In the genomic region with DNA sequence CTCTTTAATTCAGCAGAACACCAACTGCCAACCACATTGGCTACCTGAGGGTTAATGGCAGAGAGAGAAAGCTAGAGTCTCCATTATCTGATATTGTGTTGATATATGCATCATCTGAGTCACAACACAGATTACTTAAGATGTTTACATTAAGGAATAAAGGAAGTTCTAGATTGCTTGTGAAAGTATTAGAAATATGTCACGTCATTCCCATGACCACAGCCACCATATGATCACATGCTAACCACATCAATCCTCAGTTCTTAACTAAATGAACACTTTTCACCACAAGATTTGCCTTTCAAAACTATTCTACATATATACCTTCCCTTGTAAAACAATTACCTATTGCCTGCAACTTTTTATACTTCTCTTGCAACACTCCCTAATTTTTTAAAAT, we compare ENCODE assay signal across 27 cellular contexts.
DNase-seq lines count a peak whose midpoint lies in the region; ATAC-seq, FAIRE-seq and TF ChIP-seq lines count a peak whose summit lies in the region.
"Had no signal": no experiment of that assay in that cellular context is flagged by ENCODE, and none has a peak within 500 bp of the region (broad histone marks: within the 10 kb centered on the region; RNA-seq: fewer than 3 reads in every experiment).

No MANE protein-coding gene starts in this region.

- no peak overlapping the region for H2BK120ac ChIP-seq in mesenchymal stem cell (ENCODE audit: low read depth, low read length)

- H3K4me2 ChIP-seq in KMS-11: peak overlapping the region; percentile 15; the same call in 1 of the 2 replicates
- no peak overlapping the region for H3K4me2 ChIP-seq in mesenchymal stem cell (ENCODE audit: low read length, poor library complexity, severe bottlenecking)

- H2BK15ac ChIP-seq in mesenchymal stem cell (ENCODE audit: low read depth, poor library complexity, severe bottlenecking): no peak overlapping the region

- H3K4ac ChIP-seq in mesenchymal stem cell (ENCODE audit: low read depth in 1 of 2, low read length in 2 of 2): no peak overlapping the region

- no peak overlapping the region for H2BK5ac ChIP-seq in mesenchymal stem cell (ENCODE audit: low read depth, low read length, poor library complexity, severe bottlenecking)

- H3K4me1 ChIP-seq in KMS-11 (ENCODE audit: low read depth, poor library complexity, severe bottlenecking) (peaks cover 12% of the 10 kb centered on the region), mesenchymal stem cell (ENCODE audit: control insufficient read depth, insufficient read depth, low read depth, low read length) (no peaks in the 10 kb centered on the region)
- H3K4me1 ChIP-seq: body of pancreas, gastrocnemius medialis, left lung, parathyroid adenoma, right atrium auricular region, testis, uterus had no signal

- H4K20me1 ChIP-seq in KMS-11 (ENCODE audit: insufficient read depth): no peaks in the 10 kb centered on the region

- no peaks in the 10 kb centered on the region for H3K79me2 ChIP-seq in KMS-11 (ENCODE audit: insufficient read depth, low read depth)
- H3K79me2 ChIP-seq: parathyroid adenoma had no signal

- ATAC-seq in GM18861 (IDR thresholded peaks at IDR 0.05; ENCODE audit: unreplicated experiment): peak; percentile 48
- ATAC-seq: body of pancreas, gastrocnemius medialis, left lung had no signal

- H3K9me3 ChIP-seq in mesenchymal stem cell (ENCODE audit: control insufficient read depth, low read length): no peaks in the 10 kb centered on the region
- H3K9me3 ChIP-seq: body of pancreas, esophagus muscularis mucosa, gastrocnemius medialis, left lung, right atrium auricular region, SJSA1, testis, uterus had no signal

- no peaks in the 10 kb centered on the region for H3K36me3 ChIP-seq in KMS-11 (ENCODE audit: insufficient read depth)
- no peaks in the 10 kb centered on the region for H3K36me3 ChIP-seq in mesenchymal stem cell (ENCODE audit: control insufficient read depth in 1 of 2, insufficient read depth in 2 of 2, low read depth in 1 of 2, low read length in 2 of 2)
- H3K36me3 ChIP-seq: esophagus muscularis mucosa, gastrocnemius medialis, left lung, right atrium auricular region, SJSA1, uterus had no signal

- no peak overlapping the region for H4K8ac ChIP-seq in mesenchymal stem cell (ENCODE audit: low read length)

- no peak overlapping the region for H3K14ac ChIP-seq in mesenchymal stem cell (ENCODE audit: low read length in 2 of 2)

- TF ChIP-seq CTCF in KMS-11 (conservative IDR thresholded peaks at IDR 0.05; ENCODE audit: low read depth, low read length) (no peak), D721Med (IDR thresholded peaks at IDR 0.05; ENCODE audit: insufficient read depth, missing control alignments) (no peak)

- WGBS in mesenchymal stem cell: 15% methylated on average over 1 of the region's 1 CpG

- DNase-seq in SW480 (ENCODE audit: low spot score): peak; percentile 50
- peak; percentile 52 for DNase-seq in mesenchymal stem cell
- no peak for DNase-seq in D721Med (ENCODE audit: insufficient read length, low spot score)
- DNase-seq in DMS153 (lab: John Stamatoyannopoulos, UW): no peak
- DNase-seq in NCI-H2227 (lab: John Stamatoyannopoulos, UW; ENCODE audit: unreplicated experiment): no peak
- DNase-seq: activated CD4-positive, alpha-beta T cell treated with anti-CD3 and anti-CD28 coated beads for 1 hour; activated T-cell treated with anti-CD3 and anti-CD28 coated beads, Interleukin-2, amount 50 U/mL, for 1 hour; body of pancreas; C1 segment of cervical spinal cord; effector CD8-positive, alpha-beta T cell; gastrocnemius medialis; hippocampal formation; left lung; NCI-H1105 treated with DMSO at 0.1 percent for 48 hours; NCI-H2029 treated with DMSO at 0.1 percent for 48 hours; stimulated activated CD4-positive, alpha-beta T cell treated with anti-CD3 and anti-CD28 coated beads, Interleukin-12 subunit alpha, Interleukin-12 subunit beta, amount 100 ng/mL, for 4 hours; stimulated activated CD4-positive, alpha-beta T cell treated with anti-CD3 and anti-CD28 coated beads, Interleukin-4, amount 100 ng/mL, for 4 hours; stimulated activated naive CD4-positive, alpha-beta T cell treated with Interleukin-2 at 50 U/mL for 16 hours; testis; uterus had no signal

- H2AK5ac ChIP-seq in mesenchymal stem cell (ENCODE audit: low read length, severe bottlenecking): no peak overlapping the region

- H2AFZ ChIP-seq in KMS-11 (ENCODE audit: low read depth) (no peak overlapping the region), mesenchymal stem cell (ENCODE audit: low read depth, low read length) (no peak overlapping the region)
- H2AFZ ChIP-seq: parathyroid adenoma had no signal

- H3K79me1 ChIP-seq in mesenchymal stem cell (replicated peaks; ENCODE audit: low read length, poor library complexity, severe bottlenecking): no peaks in the 10 kb centered on the region

- H3K27me3 ChIP-seq in KMS-11 (ENCODE audit: insufficient read depth, low read depth) (no peaks in the 10 kb centered on the region), mesenchymal stem cell (ENCODE audit: control insufficient read depth in 1 of 2, insufficient read depth in 1 of 2, low read length in 2 of 2) (no peaks in the 10 kb centered on the region)
- H3K27me3 ChIP-seq: body of pancreas, esophagus muscularis mucosa, gastrocnemius medialis, left lung, right atrium auricular region, SJSA1, testis, uterus had no signal

- no peak overlapping the region for H2BK12ac ChIP-seq in mesenchymal stem cell (ENCODE audit: low read length in 2 of 2)

- no peak overlapping the region for H4K91ac ChIP-seq in mesenchymal stem cell (ENCODE audit: low read length)

- H3K27ac ChIP-seq in KMS-11 (no peak overlapping the region), mesenchymal stem cell (ENCODE audit: low read length, poor library complexity, severe bottlenecking) (no peak overlapping the region)
- H3K27ac ChIP-seq: body of pancreas, esophagus muscularis mucosa, gastrocnemius medialis, left lung, parathyroid adenoma, right atrium auricular region, SJSA1, testis, uterus had no signal

- FAIRE-seq in D721Med (lab: Jason Lieb, UNC): no peak
- FAIRE-seq: H1 had no signal

- H3K18ac ChIP-seq in mesenchymal stem cell (ENCODE audit: low read depth in 1 of 2, low read length in 2 of 2): no peak overlapping the region

- H3K4me3 ChIP-seq in KMS-11 (IDR thresholded peaks at IDR 0.05; ENCODE audit: insufficient read depth, low read depth, low read length) (no peak overlapping the region), mesenchymal stem cell (ENCODE audit: insufficient read depth in 1 of 2, low read depth in 1 of 2, low read length in 2 of 2) (no peak overlapping the region)
- H3K4me3 ChIP-seq: body of pancreas, esophagus muscularis mucosa, gastrocnemius medialis, left lung, right atrium auricular region, SJSA1, testis, uterus had no signal

- H3K9ac ChIP-seq in KMS-11 (no peak overlapping the region), mesenchymal stem cell (ENCODE audit: low read length) (no peak overlapping the region)
- H3K9ac ChIP-seq: parathyroid adenoma had no signal

- no peak overlapping the region for H3K23ac ChIP-seq in mesenchymal stem cell (ENCODE audit: low read length in 2 of 2)

Comparison
In these comparisons a context has a peak if more than half of its experiments do, and no peak if none do; other contexts are left out.
1. DNase-seq: peak in SW480 (single experiment) and mesenchymal stem cell (single experiment); none in D721Med (single experiment), DMS153 (single experiment) and NCI-H2227 (single experiment).